8 cellular contexts compared by ENCODE assay signal in the genomic region with DNA sequence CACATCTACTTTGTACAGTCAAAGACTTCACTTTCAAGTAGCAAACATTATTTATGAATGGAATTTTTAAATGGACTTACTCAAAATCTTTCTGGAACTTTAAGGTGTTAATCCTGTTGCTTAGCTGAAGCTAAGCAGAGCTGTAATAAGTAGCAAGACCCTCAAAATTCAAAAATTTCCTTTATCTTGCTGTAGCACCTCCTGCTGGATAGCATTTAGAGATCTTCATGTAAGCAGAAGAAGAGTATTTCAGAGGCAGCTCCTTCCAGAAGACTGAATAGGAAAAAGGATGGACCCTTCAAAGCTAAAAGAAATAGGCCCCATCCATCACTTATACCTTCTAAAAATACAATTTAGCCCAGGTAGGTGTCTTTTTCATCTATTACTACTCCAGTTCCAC. TPM values are rescaled to one million over a fixed set of nuclear protein-coding genes. Genes with fewer than 3 reads are reported as not detected.
DNase-seq lines count a peak whose midpoint lies in the region; ATAC-seq and TF ChIP-seq lines count a peak whose summit lies in the region.

No MANE protein-coding gene starts in this region.

- H3K4me3 ChIP-seq in ACC112 (ENCODE audit: low read depth, low read length) (peak overlapping the region; percentile 96), SU-DHL-6 (ENCODE audit: insufficient read depth, low read length, poor library complexity, severe bottlenecking) (peak overlapping the region; percentile 5), fibroblast of villous mesenchyme (ENCODE audit: low read depth, low read length) (peak overlapping the region; percentile 70), esophagus squamous epithelium (peak overlapping the region in 1 of 4 donors; percentile 94)

- intact Hi-C loops in esophagus squamous epithelium (cut with DNase I), result no loop called here

- no peak for ATAC-seq in HG03039 (IDR thresholded peaks at IDR 0.05; ENCODE audit: unreplicated experiment)
- no peak for ATAC-seq in GM21360 (IDR thresholded peaks at IDR 0.05; ENCODE audit: unreplicated experiment)

- DNase-seq in GM10266 (ENCODE audit: extremely low spot score) (no peak), fibroblast of villous mesenchyme (ENCODE audit: low read depth) (no peak), esophagus squamous epithelium (lab: John Stamatoyannopoulos, UW) (no peak), hippocampal formation (lab: John Stamatoyannopoulos, UW) (no peak)

- no peak for TF ChIP-seq POLR2A in esophagus squamous epithelium (IDR thresholded peaks at IDR 0.05)

- H3K79me2 ChIP-seq in ACC112 (ENCODE audit: control insufficient read depth, insufficient read depth, low read length, unreplicated experiment) (peaks cover 62% of the 10 kb centered on the region), SU-DHL-6 (ENCODE audit: insufficient read depth, low read length) (peaks cover 72% of the 10 kb centered on the region)

- H3K27ac ChIP-seq in ACC112 (ENCODE audit: low read depth, low read length) (no peak overlapping the region), SU-DHL-6 (ENCODE audit: low read depth, low read length) (peak overlapping the region; percentile 84; the same call in 1 of the 2 replicates), esophagus squamous epithelium (peak overlapping the region in 2 of 4 donors; percentile 94 to 98)

- H3K4me1 ChIP-seq in ACC112 (ENCODE audit: control insufficient read depth, insufficient read depth, low read length, unreplicated experiment) (peaks cover 31% of the 10 kb centered on the region), esophagus squamous epithelium (peaks cover 4 to 72% (median 33%) of the 10 kb centered on the region in 3 donors)

- peak overlapping the region; percentile 99 for H3K4me2 ChIP-seq in SU-DHL-6 (ENCODE audit: low read depth, low read length, poor library complexity, severe bottlenecking)

- H3K9me3 ChIP-seq in SU-DHL-6 (ENCODE audit: insufficient read depth, low read length) (no peaks in the 10 kb centered on the region), esophagus squamous epithelium (no peaks in the 10 kb centered on the region)

- no peak overlapping the region for H3K9ac ChIP-seq in SU-DHL-6 (ENCODE audit: low read length)

- H3F3A ChIP-seq in SU-DHL-6 (ENCODE audit: insufficient read depth), result peaks cover 37% of the 10 kb centered on the region

- H3K9me2 ChIP-seq in SU-DHL-6 (replicated peaks; ENCODE audit: insufficient read depth, low read length), result no peaks in the 10 kb centered on the region

- H2AFZ ChIP-seq in ACC112 (ENCODE audit: low read length, unreplicated experiment) (no peak overlapping the region), SU-DHL-6 (ENCODE audit: low read depth, low read length, severe bottlenecking) (no peak overlapping the region)

- H3K27me3 ChIP-seq in ACC112 (ENCODE audit: insufficient read depth, low read length) (no peaks in the 10 kb centered on the region), SU-DHL-6 (ENCODE audit: low read length) (no peaks in the 10 kb centered on the region), esophagus squamous epithelium (no peaks in the 10 kb centered on the region)

- H4K20me1 ChIP-seq in SU-DHL-6 (ENCODE audit: low read depth, low read length), result no peaks in the 10 kb centered on the region

- TF ChIP-seq CTCF in GM10266 (IDR thresholded peaks at IDR 0.05; ENCODE audit: control insufficient read depth, insufficient read depth, low read depth, missing control alignments) (peak; percentile 45), SU-DHL-6 (IDR thresholded peaks at IDR 0.05; ENCODE audit: insufficient read depth, low read length, poor library complexity, severe bottlenecking) (peak; percentile 39), fibroblast of villous mesenchyme (IDR thresholded peaks at IDR 0.05; ENCODE audit: insufficient read depth, low read depth, low read length) (no peak), esophagus squamous epithelium (IDR thresholded peaks at IDR 0.05) (peak in 1 of 6 experiments; percentile 17)

- H3K36me3 ChIP-seq in ACC112 (ENCODE audit: insufficient read depth, low read length) (no peaks in the 10 kb centered on the region), SU-DHL-6 (ENCODE audit: low read length) (no peaks in the 10 kb centered on the region), esophagus squamous epithelium (no peaks in the 10 kb centered on the region)

RNA-seq across cellular contexts. Expression of a gene that starts 3.4 kb away (rescaled TPM):
- total RNA-seq in fibroblast of villous mesenchyme (12.9 and 15.5 TPM in 2 replicates), esophagus squamous epithelium (10 to 100 TPM; 11.2 to 22.3 (median 15.9) TPM)
